18 cellular contexts compared by ENCODE assay signal in the genomic region with DNA sequence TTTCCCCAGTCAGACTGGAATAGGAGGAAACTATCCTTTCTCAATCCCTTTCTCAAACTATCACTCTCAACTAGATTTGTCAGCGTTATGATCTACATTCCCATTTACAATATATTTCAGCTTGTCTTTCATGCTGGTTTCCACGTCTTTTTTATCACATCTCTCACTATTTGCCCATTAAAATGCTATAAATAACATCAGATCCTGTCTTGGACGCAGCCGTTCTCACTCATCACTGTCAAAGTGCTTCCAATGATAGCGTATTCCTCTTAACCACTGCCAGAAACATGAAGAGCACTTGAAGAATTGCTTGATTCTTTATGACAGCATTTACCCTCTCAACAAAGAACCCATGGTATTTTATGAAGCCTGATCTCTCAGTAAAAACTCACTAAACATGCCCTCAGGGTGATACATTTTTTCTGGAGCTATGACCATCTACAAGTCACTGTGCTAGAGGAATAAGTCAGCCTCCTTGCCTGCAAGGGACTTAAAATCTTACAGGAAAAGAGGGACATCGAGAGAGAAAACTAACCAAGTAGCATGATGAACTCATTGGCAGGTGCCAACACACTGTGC.
DNase-seq lines count a peak whose midpoint lies in the region; ATAC-seq and TF ChIP-seq lines count a peak whose summit lies in the region.
"Had no signal": no experiment of that assay in that cellular context is flagged by ENCODE, and none has a peak within 500 bp of the region (broad histone marks: within the 10 kb centered on the region; RNA-seq: fewer than 3 reads in every experiment).

No MANE protein-coding gene starts in this region.

- no peak for TF ChIP-seq CTCF in activated CD8-positive, alpha-beta T cell treated with anti-CD3 and anti-CD28 coated beads for 36 hours (IDR thresholded peaks at IDR 0.05)

- in situ Hi-C loops in SK-MEL-5 (cut with HindIII; ENCODE audit: low pct_unique_long_range_greater_than_20kb, low sequenced_read_pairs), result no loop called here

- no peak for ATAC-seq in esophagus mucosa
- no peak for ATAC-seq in HG03045 (IDR thresholded peaks at IDR 0.05; ENCODE audit: unreplicated experiment)
- ATAC-seq in activated CD8-positive, alpha-beta T cell treated with anti-CD3 and anti-CD28 coated beads for 36 hours, result no peak
- ATAC-seq: A549, GM12878, Panc1 had no signal

- no peaks in the 10 kb centered on the region for H3K9me3 Mint-ChIP-seq in activated CD8-positive, alpha-beta T cell treated with anti-CD3 and anti-CD28 coated beads for 36 hours

- no peak overlapping the region for H3K4me3 Mint-ChIP-seq in activated CD8-positive, alpha-beta T cell treated with anti-CD3 and anti-CD28 coated beads for 36 hours

- no peaks in the 10 kb centered on the region for H3K27me3 Mint-ChIP-seq in activated CD8-positive, alpha-beta T cell treated with anti-CD3 and anti-CD28 coated beads for 36 hours

- CTCF ChIA-PET in HEK293T (lab: Yijun Ruan, JAX), result interaction anchor here (0.6 to 1.2 kb wide), 3 partner anchors 12 to 37 kb away, joined by 3 read pairs; no protein-coding TSS in a partner anchor
- CTCF ChIA-PET in activated CD8-positive, alpha-beta T cell treated with anti-CD3 and anti-CD28 coated beads for 36 hours (lab: Charles Lee), result interaction anchor here (0.8 kb wide), 1 partner anchor 66 kb away, joined by 3 read pairs; no protein-coding TSS in a partner anchor

- intact Hi-C loops in activated CD8-positive, alpha-beta T cell treated with anti-CD3 and anti-CD28 coated beads for 36 hours (cut with micrococcal nuclease), result no loop called here

- no peaks in the 10 kb centered on the region for H3K36me3 Mint-ChIP-seq in activated CD8-positive, alpha-beta T cell treated with anti-CD3 and anti-CD28 coated beads for 36 hours (ENCODE audit: low read depth)

- H3K4me1 Mint-ChIP-seq in activated CD8-positive, alpha-beta T cell treated with anti-CD3 and anti-CD28 coated beads for 36 hours (ENCODE audit: low read depth), result no peaks in the 10 kb centered on the region

- DNase-seq in NCI-H2107 treated with DMSO at 0.1 percent for 48 hours (lab: John Stamatoyannopoulos, UW; ENCODE audit: unreplicated experiment), result peak; percentile 10
- no peak for DNase-seq in NCI-H2107 (lab: John Stamatoyannopoulos, UW)
- DNase-seq in HEK293T (ENCODE audit: extremely low spot score), result no peak
- DNase-seq in SK-MEL-5 (ENCODE audit: low read depth, low spot score), result peak; percentile 45
- DNase-seq in activated CD8-positive, alpha-beta T cell treated with anti-CD3 and anti-CD28 coated beads for 36 hours, result no peak
- DNase-seq: BE2C; KG1; NCI-H1092; NCI-H2081; NCI-H2227 treated with DMSO at 0.1 percent for 48 hours; NCI-H510A; NK-92 treated with Interleukin-12 subunit alpha and Interleukin-12 subunit beta, amount 100 ng/mL, for 24 hours; T1000 had no signal

- POLR2A ChIA-PET in HEK293T (lab: Yijun Ruan, JAX), result no interaction called here
- POLR2A ChIA-PET in activated CD8-positive, alpha-beta T cell treated with anti-CD3 and anti-CD28 coated beads for 36 hours (lab: Charles Lee), result no interaction called here

- no peak overlapping the region for H3K27ac Mint-ChIP-seq in activated CD8-positive, alpha-beta T cell treated with anti-CD3 and anti-CD28 coated beads for 36 hours

TF ChIP-seq in HEK293T, 16 proteins besides CTCF, POLR2A, EP300 and RAD21:
- no peak for TF ChIP-seq LEF1 (IDR thresholded peaks at IDR 0.05; ENCODE audit: borderline replicate concordance)
- TF ChIP-seq FOXK2 (IDR thresholded peaks at IDR 0.05), result no peak
- TF ChIP-seq NFRKB (IDR thresholded peaks at IDR 0.05), result no peak
- TF ChIP-seq CTBP1 (IDR thresholded peaks at IDR 0.05; ENCODE audit: borderline replicate concordance), result peak; percentile 48; the same call in 1 of the 2 replicates
- TF ChIP-seq PKNOX1 (IDR thresholded peaks at IDR 0.05), result peak; percentile 95
TF ChIP-seq in HEK293T: peak in this region for 2.

Comparison
In these comparisons a context has a peak if more than half of its experiments do, and no peak if none do; other contexts are left out.
1. DNase-seq: peak in NCI-H2107 treated with DMSO at 0.1 percent for 48 hours (single experiment) and SK-MEL-5 (single experiment); none in NCI-H2107 (single experiment), HEK293T (single experiment) and activated CD8-positive, alpha-beta T cell treated with anti-CD3 and anti-CD28 coated beads for 36 hours (single experiment).